ENCODE assay signal across 8 cellular contexts in genomic region chr9:83334320-83334719, GRCh38.
A peak's percentile ranks its signal among the peaks of the same experiment; 100 is the strongest.
DNase-seq lines count a peak whose midpoint lies in the region; ATAC-seq and TF ChIP-seq lines count a peak whose summit lies in the region.

No MANE protein-coding gene starts in this region.

- POLR2A ChIA-PET in CD8-positive, alpha-beta T cell (lab: Charles Lee) = no interaction called here

- intact Hi-C loops in CD8-positive, alpha-beta T cell (cut with DNase I, micrococcal nuclease) = loop anchor here (1.0 to 5.0 kb wide), 4 partner anchors 268 to 588 kb away; partner anchors contain the start of gene KIF27 (in 1 of the 2)
- intact Hi-C loops in upper lobe of right lung (cut with DNase I) = loop anchor here (10.0 kb wide), 1 partner anchor 210 kb away; no protein-coding TSS in a partner anchor

- peak; percentile 23 for ATAC-seq in CD8-positive, alpha-beta T cell
- ATAC-seq in GM21360 (IDR thresholded peaks at IDR 0.05; ENCODE audit: unreplicated experiment) (peak; percentile 66), upper lobe of right lung (peak; percentile 98)

- no peaks in the 10 kb centered on the region for H3K9me3 ChIP-seq in CD8-positive, alpha-beta T cell (ENCODE audit: low read length)
- H3K9me3 ChIP-seq in Loucy (ENCODE audit: insufficient read depth, low read depth, low read length) = no peaks in the 10 kb centered on the region
- H3K9me3 ChIP-seq in SJSA1 (replicated peaks) = no peaks in the 10 kb centered on the region
- no peaks in the 10 kb centered on the region for H3K9me3 ChIP-seq in upper lobe of right lung

- H3K4me3 Mint-ChIP-seq in CD8-positive, alpha-beta T cell = no peak overlapping the region

- no peaks in the 10 kb centered on the region for H3K9me3 Mint-ChIP-seq in CD8-positive, alpha-beta T cell

- no peak overlapping the region for H3K9ac ChIP-seq in Loucy (ENCODE audit: low read depth, low read length, poor library complexity, severe bottlenecking)

- H3K36me3 Mint-ChIP-seq in CD8-positive, alpha-beta T cell = no peaks in the 10 kb centered on the region

- H3K4me2 ChIP-seq in Loucy (ENCODE audit: low read depth, low read length, poor library complexity, severe bottlenecking) = no peak overlapping the region

- no peaks in the 10 kb centered on the region for H3K27me3 Mint-ChIP-seq in CD8-positive, alpha-beta T cell (ENCODE audit: low read depth)

- no peak overlapping the region for H3K4me3 ChIP-seq in CD8-positive, alpha-beta T cell (ENCODE audit: low read depth, low read length)
- H3K4me3 ChIP-seq in Loucy (ENCODE audit: low read length, poor library complexity, severe bottlenecking) (no peak overlapping the region), SJSA1 (no peak overlapping the region), upper lobe of right lung (no peak overlapping the region)

- H3K36me3 ChIP-seq in CD8-positive, alpha-beta T cell (ENCODE audit: insufficient read depth, low read length) = no peaks in the 10 kb centered on the region
- H3K36me3 ChIP-seq in Loucy (ENCODE audit: insufficient read depth, low read length) = no peaks in the 10 kb centered on the region
- peaks cover 10% of the 10 kb centered on the region for H3K36me3 ChIP-seq in SJSA1
- H3K36me3 ChIP-seq in upper lobe of right lung = no peaks in the 10 kb centered on the region

- peak; percentile 70 for TF ChIP-seq CTCF in CD8-positive, alpha-beta T cell (IDR thresholded peaks at IDR 0.05)
- TF ChIP-seq CTCF in Loucy (conservative IDR thresholded peaks at IDR 0.05; ENCODE audit: low read length) = peak; percentile 98
- TF ChIP-seq CTCF in upper lobe of right lung (IDR thresholded peaks at IDR 0.05) = peak; percentile 93

- H4K20me1 ChIP-seq in Loucy (ENCODE audit: insufficient read depth, low read length, poor library complexity, severe bottlenecking) = no peaks in the 10 kb centered on the region

- no peaks in the 10 kb centered on the region for H3K9me2 ChIP-seq in Loucy (replicated peaks; ENCODE audit: low read depth, low read length)

- no peak overlapping the region for H3K27ac Mint-ChIP-seq in CD8-positive, alpha-beta T cell

- CTCF ChIA-PET in CD8-positive, alpha-beta T cell (lab: Charles Lee) = interaction anchor here (0.6 to 2.0 kb wide), 10 partner anchors 9 to 723 kb away, joined by 3 to 15 read pairs (median 3); no protein-coding TSS in a partner anchor

- H2AFZ ChIP-seq in Loucy (ENCODE audit: low read length) = no peak overlapping the region

- H3F3A ChIP-seq in Loucy (ENCODE audit: low read depth) = no peaks in the 10 kb centered on the region

- DNase-seq in CD8-positive, alpha-beta T cell = peak; percentile 33 to 72 (median 51)
- DNase-seq in SJSA1 (ENCODE audit: low read depth in 1 of 2, low spot score in 2 of 2) = peak; percentile 68 to 74
- peak; percentile 64 for DNase-seq in activated naive CD4-positive, alpha-beta T cell treated with Interleukin-2 at 50 U/mL for 16 hours
- peak; percentile 41 for DNase-seq in glomerular endothelial cell (ENCODE audit: extremely low read depth, low read depth, low spot score)
- DNase-seq in pons (ENCODE audit: low spot score) = peak; percentile 75
- DNase-seq in upper lobe of right lung = peak; percentile 88

- no peaks in the 10 kb centered on the region for H3K4me1 Mint-ChIP-seq in CD8-positive, alpha-beta T cell (ENCODE audit: low read depth)

- no peak overlapping the region for H3K27ac ChIP-seq in CD8-positive, alpha-beta T cell (ENCODE audit: low read depth, low read length)
- H3K27ac ChIP-seq in SJSA1 (no peak overlapping the region), upper lobe of right lung (no peak overlapping the region)

- H3K79me2 ChIP-seq in Loucy (ENCODE audit: insufficient read depth, low read length) = no peaks in the 10 kb centered on the region

- no peaks in the 10 kb centered on the region for H3K4me1 ChIP-seq in CD8-positive, alpha-beta T cell (ENCODE audit: insufficient read depth, low read length)
- H3K4me1 ChIP-seq in Loucy (ENCODE audit: insufficient read depth, low read length, poor library complexity, severe bottlenecking) (peaks cover 19% of the 10 kb centered on the region), SJSA1 (replicated peaks) (no peaks in the 10 kb centered on the region; the same call in none of the 2 replicates), upper lobe of right lung (no peaks in the 10 kb centered on the region)

- no peaks in the 10 kb centered on the region for H3K27me3 ChIP-seq in CD8-positive, alpha-beta T cell (ENCODE audit: insufficient read depth, low read length)
- H3K27me3 ChIP-seq in Loucy (ENCODE audit: insufficient read depth, low read length, poor library complexity, severe bottlenecking) (no peaks in the 10 kb centered on the region), SJSA1 (replicated peaks) (no peaks in the 10 kb centered on the region), upper lobe of right lung (no peaks in the 10 kb centered on the region)

Comparison
In these comparisons a context has a peak if more than half of its experiments do, and no peak if none do; other contexts are left out.
1. ATAC-seq: peak in every context shown above with its lines; median percentile 98 in upper lobe of right lung; 66 in GM21360; 23 in CD8-positive, alpha-beta T cell.